In genomic region chr1:222171005-222171404, GRCh38 we compare ENCODE assay signal across 8 cellular contexts.
DNase-seq lines count a peak whose midpoint lies in the region; ATAC-seq, FAIRE-seq and TF ChIP-seq lines count a peak whose summit lies in the region.

No MANE protein-coding gene starts in this region.

- no peaks in the 10 kb centered on the region for H3K79me2 ChIP-seq in MM.1S (ENCODE audit: low read length)

- H3K9me3 ChIP-seq in MM.1S (replicated peaks; ENCODE audit: insufficient read depth, low read length) (no peaks in the 10 kb centered on the region), heart right ventricle (peaks cover 0 to 30% (median 12%) of the 10 kb centered on the region in 11 donors), thyroid gland (no peaks in the 10 kb centered on the region)

- TF ChIP-seq CTCF in MM.1S (IDR thresholded peaks at IDR 0.05; ENCODE audit: low read length) (peak; percentile 74), heart right ventricle (IDR thresholded peaks at IDR 0.05) (peak; percentile 9 to 61 (median 53)), thyroid gland (IDR thresholded peaks at IDR 0.05) (peak in 4 of 6 experiments; percentile 46 to 63 (median 54))

- ATAC-seq in GM21786 (IDR thresholded peaks at IDR 0.05; ENCODE audit: unreplicated experiment) (peak; percentile 58), heart right ventricle (peak in 3 of 8 donors; percentile 38 to 55 (median 49)), GM18505 (IDR thresholded peaks at IDR 0.05; ENCODE audit: unreplicated experiment) (no peak)

- H3K36me3 ChIP-seq in MM.1S (replicated peaks; ENCODE audit: insufficient read depth, low read length): no peaks in the 10 kb centered on the region
- H3K36me3 ChIP-seq in heart right ventricle: no peaks in the 10 kb centered on the region
- no peaks in the 10 kb centered on the region for H3K36me3 ChIP-seq in thyroid gland

- 33 to 47% methylated on average over 2 of the region's 2 CpGs for WGBS in heart right ventricle, 2 donors
- WGBS in thyroid gland, 2 donors: 41 to 50% methylated on average over 2 of the region's 2 CpGs

- TF ChIP-seq POLR2A in thyroid gland (IDR thresholded peaks at IDR 0.05) (no peak), GM18505 (IDR thresholded peaks at IDR 0.05; ENCODE audit: borderline replicate concordance, extremely low read depth, insufficient read depth, insufficient read length) (no peak)

- FAIRE-seq in TTC549 (lab: Jason Lieb, UNC): peak; percentile 48

- H3F3A ChIP-seq in MM.1S (ENCODE audit: insufficient read depth, low read length): no peaks in the 10 kb centered on the region

- DNase-seq in GM03348 (ENCODE audit: low spot score) (peak; percentile 39), MM.1S (peak; percentile 50), heart right ventricle (no peak), thyroid gland (no peak), cerebellum (ENCODE audit: low spot score) (no peak)

- H3K27me3 ChIP-seq in MM.1S (replicated peaks; ENCODE audit: insufficient read depth, low read length) (no peaks in the 10 kb centered on the region), heart right ventricle (no peaks in the 10 kb centered on the region), thyroid gland (no peaks in the 10 kb centered on the region)

- H4K20me1 ChIP-seq in MM.1S (ENCODE audit: insufficient read depth, low read length): no peaks in the 10 kb centered on the region

- no peak overlapping the region for H3K4me2 ChIP-seq in MM.1S (ENCODE audit: low read depth, low read length)

- no peak overlapping the region for H2AFZ ChIP-seq in MM.1S (ENCODE audit: low read length)

- no peaks in the 10 kb centered on the region for H3K4me1 ChIP-seq in MM.1S (ENCODE audit: low read length)
- no peaks in the 10 kb centered on the region for H3K4me1 ChIP-seq in heart right ventricle
- H3K4me1 ChIP-seq in thyroid gland: peaks cover 0 to under 1% of the 10 kb centered on the region in 2 donors

- H3K4me3 ChIP-seq in MM.1S (ENCODE audit: low read length) (no peak overlapping the region), heart right ventricle (no peak overlapping the region), thyroid gland (replicated peaks in 1 of 3) (no peak overlapping the region)

- H3K9ac ChIP-seq in MM.1S (ENCODE audit: low read length): no peak overlapping the region

- no peak overlapping the region for H3K27ac ChIP-seq in MM.1S (ENCODE audit: low read length)
- no peak overlapping the region for H3K27ac ChIP-seq in heart right ventricle
- H3K27ac ChIP-seq in thyroid gland: no peak overlapping the region

- no peaks in the 10 kb centered on the region for H3K9me2 ChIP-seq in MM.1S (replicated peaks; ENCODE audit: insufficient read depth, low read length)

- intact Hi-C loops in heart right ventricle (cut with DNase I): loop anchor here in 4 of 10 donors (2.0 to 10.0 kb wide), 5 partner anchors 626 to 694 kb away; no protein-coding TSS in a partner anchor
- intact Hi-C loops in thyroid gland (cut with DNase I): no loop called here

Comparison
In these comparisons a context has a peak if more than half of its experiments do, and no peak if none do; other contexts are left out.
1. DNase-seq: peak in GM03348 (single experiment) and MM.1S (single experiment); none in heart right ventricle (0 of 2), thyroid gland (0 of 2) and cerebellum (single experiment).
2. Peak in every context shown above with its lines, with median percentiles within 50 percentile points of each other: CTCF ChIP-seq.